ENCODE assay signal across 16 cellular contexts in genomic region chr1:21077085-21077484, GRCh38.
A peak's percentile ranks its signal among the peaks of the same experiment; 100 is the strongest.
DNase-seq lines count a peak whose midpoint lies in the region; ATAC-seq and TF ChIP-seq lines count a peak whose summit lies in the region.
"Had no signal": no experiment of that assay in that cellular context is flagged by ENCODE, and none has a peak within 500 bp of the region (broad histone marks: within the 10 kb centered on the region; RNA-seq: fewer than 3 reads in every experiment).

No MANE protein-coding gene starts in this region.

- no peak overlapping the region for H3K4me3 ChIP-seq in foreskin fibroblast (ENCODE audit: low read depth in 1 of 2, low read length in 2 of 2)
- H3K4me3 ChIP-seq: A549, suprapubic skin had no signal

- no peak for TF ChIP-seq CTCF in WTC11 (IDR thresholded peaks at IDR 0.05)
- no peak for TF ChIP-seq CTCF in foreskin fibroblast (IDR thresholded peaks at IDR 0.05; ENCODE audit: low read depth, low read length)

- no peaks in the 10 kb centered on the region for H3K27me3 Mint-ChIP-seq in activated T-cell treated with anti-CD3 and anti-CD28 coated beads, Interleukin-2, amount 50 U/mL, for 24 hours
- no peaks in the 10 kb centered on the region for H3K27me3 Mint-ChIP-seq in WTC11 (ENCODE audit: low read depth)
- H3K27me3 Mint-ChIP-seq: activated naive CD4-positive, alpha-beta T cell treated with anti-CD3 and anti-CD28 coated beads, Interleukin-2, amount 50 U/mL, for 24 hours; dendritic cell treated with granulocyte-macrophage colony-stimulating factor and Interleukin-4, amounts not matched to agents 40 ng/mL and 50 ng/mL, for 4 days had no signal

- no peak for DNase-seq in activated T-cell treated with anti-CD3 and anti-CD28 coated beads, Interleukin-2, amount 50 U/mL, for 24 hours
- no peak for DNase-seq in activated T-cell treated with anti-CD3 and anti-CD28 coated beads, Interleukin-2, amount 50 U/mL, for 1 hour
- DNase-seq in WTC11 (ENCODE audit: low spot score) = no peak
- peak; percentile 37 to 45 for DNase-seq in foreskin fibroblast
- DNase-seq in NCI-H345 treated with DMSO at 0.1 percent for 48 hours (lab: John Stamatoyannopoulos, UW; ENCODE audit: unreplicated experiment) = no peak
- no peak for DNase-seq in NCI-H2107 (lab: John Stamatoyannopoulos, UW)
- DNase-seq in activated CD4-positive, CD25-positive, alpha-beta regulatory T cell treated with anti-CD3 and anti-CD28 coated beads, Interleukin-2, amount 50 U/mL, for 72 hours = no peak
- DNase-seq: activated CD4-positive, alpha-beta T cell treated with anti-CD3 and anti-CD28 coated beads, Interleukin-2, amount 50 U/mL, for 48 hours; hippocampal formation; NCI-H510A treated with DMSO at 0.1 percent for 48 hours; retina had no signal

- peaks cover 57% of the 10 kb centered on the region for H3K36me3 Mint-ChIP-seq in activated T-cell treated with anti-CD3 and anti-CD28 coated beads, Interleukin-2, amount 50 U/mL, for 24 hours (ENCODE audit: low read depth)
- H3K36me3 Mint-ChIP-seq in WTC11 = peaks cover 3% of the 10 kb centered on the region

- no peak overlapping the region for H3K4me3 Mint-ChIP-seq in activated T-cell treated with anti-CD3 and anti-CD28 coated beads, Interleukin-2, amount 50 U/mL, for 24 hours
- no peak overlapping the region for H3K4me3 Mint-ChIP-seq in WTC11
- H3K4me3 Mint-ChIP-seq: activated naive CD4-positive, alpha-beta T cell treated with anti-CD3 and anti-CD28 coated beads, Interleukin-2, amount 50 U/mL, for 24 hours; dendritic cell treated with granulocyte-macrophage colony-stimulating factor and Interleukin-4, amounts not matched to agents 40 ng/mL and 50 ng/mL, for 4 days had no signal

- H3K27ac Mint-ChIP-seq in activated T-cell treated with anti-CD3 and anti-CD28 coated beads, Interleukin-2, amount 50 U/mL, for 24 hours = peak overlapping the region; percentile 33
- H3K27ac Mint-ChIP-seq in WTC11 = no peak overlapping the region
- H3K27ac Mint-ChIP-seq: activated naive CD4-positive, alpha-beta T cell treated with anti-CD3 and anti-CD28 coated beads, Interleukin-2, amount 50 U/mL, for 24 hours; dendritic cell treated with granulocyte-macrophage colony-stimulating factor and Interleukin-4, amounts not matched to agents 40 ng/mL and 50 ng/mL, for 4 days had no signal

- no peaks in the 10 kb centered on the region for H3K9me3 Mint-ChIP-seq in activated T-cell treated with anti-CD3 and anti-CD28 coated beads, Interleukin-2, amount 50 U/mL, for 24 hours
- no peaks in the 10 kb centered on the region for H3K9me3 Mint-ChIP-seq in WTC11
- H3K9me3 Mint-ChIP-seq: activated naive CD4-positive, alpha-beta T cell treated with anti-CD3 and anti-CD28 coated beads, Interleukin-2, amount 50 U/mL, for 24 hours; dendritic cell treated with granulocyte-macrophage colony-stimulating factor and Interleukin-4, amounts not matched to agents 40 ng/mL and 50 ng/mL, for 4 days had no signal

- POLR2A ChIA-PET in WTC11 (lab: Charles Lee) = no interaction called here

- ATAC-seq in WTC11 = no peak
- ATAC-seq in GM19351 (IDR thresholded peaks at IDR 0.05; ENCODE audit: unreplicated experiment) = no peak

- CTCF ChIA-PET in WTC11 (lab: Charles Lee) = no interaction called here

- H3K4me1 Mint-ChIP-seq in activated T-cell treated with anti-CD3 and anti-CD28 coated beads, Interleukin-2, amount 50 U/mL, for 24 hours (ENCODE audit: low read depth) = peaks cover 9% of the 10 kb centered on the region
- H3K4me1 Mint-ChIP-seq in WTC11 = peaks cover 8% of the 10 kb centered on the region

TF ChIP-seq in WTC11, 78 proteins besides CTCF, POLR2A, EP300 and RAD21:
- no peak for TF ChIP-seq NFATC4 (CRISPR knock-in tag; IDR thresholded peaks at IDR 0.05)
- no peak for TF ChIP-seq IRF1 (CRISPR knock-in tag; IDR thresholded peaks at IDR 0.05)
- peak; percentile 83 for TF ChIP-seq ZNF121 (CRISPR knock-in tag; IDR thresholded peaks at IDR 0.05)
- no peak for TF ChIP-seq ARID4B (CRISPR knock-in tag; IDR thresholded peaks at IDR 0.05; ENCODE audit: borderline replicate concordance)
- TF ChIP-seq PRRX2 (CRISPR knock-in tag; IDR thresholded peaks at IDR 0.05) = no peak

Comparison
In these comparisons a context has a peak if more than half of its experiments do, and no peak if none do; other contexts are left out.
1. DNase-seq: peak in foreskin fibroblast (2 of 2); none in activated T-cell treated with anti-CD3 and anti-CD28 coated beads, Interleukin-2, amount 50 U/mL, for 24 hours (single experiment), activated T-cell treated with anti-CD3 and anti-CD28 coated beads, Interleukin-2, amount 50 U/mL, for 1 hour (single experiment), WTC11 (single experiment), NCI-H345 treated with DMSO at 0.1 percent for 48 hours (single experiment), NCI-H2107 (single experiment) and activated CD4-positive, CD25-positive, alpha-beta regulatory T cell treated with anti-CD3 and anti-CD28 coated beads, Interleukin-2, amount 50 U/mL, for 72 hours (single experiment).